23 cellular contexts compared by ENCODE assay signal in the genomic region with DNA sequence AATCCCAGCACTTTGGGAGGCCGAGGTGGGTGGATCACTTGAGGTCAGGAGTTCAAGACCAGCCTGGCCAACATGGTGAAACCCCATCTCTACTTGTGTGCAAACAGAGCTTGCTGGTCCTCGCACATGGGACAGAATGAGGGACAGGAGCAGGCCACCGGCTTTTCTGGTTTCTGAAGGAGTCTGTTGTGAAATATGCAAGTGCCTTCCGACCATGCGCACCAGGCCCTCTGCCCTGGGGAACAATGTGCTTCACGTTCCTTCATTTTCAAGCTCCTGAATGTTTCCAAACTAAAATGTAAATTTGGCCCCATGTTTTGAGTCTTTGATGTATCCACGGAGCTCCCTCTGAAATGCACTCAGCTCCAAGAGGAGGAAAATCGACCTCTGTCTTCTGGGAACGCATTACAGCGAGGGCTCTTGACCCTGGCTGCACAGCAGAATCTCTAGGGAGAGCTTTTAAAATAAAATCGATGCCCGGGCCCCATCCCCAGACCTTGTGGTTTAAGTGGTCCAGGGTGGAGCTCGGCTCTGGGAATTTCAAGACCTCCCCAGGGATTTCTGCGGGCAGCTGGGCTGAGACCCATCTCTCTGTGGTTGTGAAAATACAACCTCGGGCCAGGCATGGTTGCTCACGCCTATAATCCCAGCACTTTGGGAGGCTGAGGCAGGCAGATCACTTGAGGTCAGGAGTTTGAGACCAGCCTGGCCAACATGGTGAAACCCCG. TPM values are rescaled to one million over a fixed set of nuclear protein-coding genes. Genes with fewer than 3 reads are reported as not detected.
"Had no signal": no experiment of that assay in that cellular context is flagged by ENCODE, and none has a peak within 500 bp of the region (broad histone marks: within the 10 kb centered on the region; RNA-seq: fewer than 3 reads in every experiment).

No MANE protein-coding gene starts in this region.

- DNase-seq: activated CD4-positive, alpha-beta T cell treated with anti-CD3 and anti-CD28 coated beads, Interleukin-2, amount 50 U/mL, for 1 hour; activated CD4-positive, CD25-positive, alpha-beta regulatory T cell treated with anti-CD3 and anti-CD28 coated beads, Interleukin-2, amount 50 U/mL, for 72 hours; activated CD8-positive, alpha-beta memory T cell treated with anti-CD3 and anti-CD28 coated beads, Interleukin-2, amount 50 U/mL, for 4 hours; activated effector memory CD4-positive, alpha-beta T cell treated with Interleukin-2 at 50 U/mL for 16 hours; activated naive CD4-positive, alpha-beta T cell treated with anti-CD3 and anti-CD28 coated beads, Interleukin-2, amount 10 ng/mL, durations not matched to agents 7 days and 5 days; activated naive CD8-positive, alpha-beta T cell treated with anti-CD3 and anti-CD28 coated beads, Interleukin-2, amount 50 U/mL, for 24 hours; activated T-cell treated with anti-CD3 and anti-CD28 coated beads, Interleukin-2, amount 50 U/mL, for 48 hours; aorta; effector CD4-positive, alpha-beta T cell; gastrocnemius medialis; heart left ventricle; kidney glomerular epithelial cell; left ventricle myocardium superior; mesendoderm; right cardiac atrium; stimulated activated naive CD8-positive, alpha-beta T cell treated with anti-CD3 and anti-CD28 coated beads, Interleukin-15, Interleukin-2, amounts not matched to agents 100 U/mL and 50 U/mL, for 24 hours; transverse colon had no signal

- H3K9me3 ChIP-seq: suprapubic skin, transverse colon had no signal

- H3K27ac ChIP-seq: gastrocnemius medialis, heart left ventricle, suprapubic skin, transverse colon had no signal

- H3K4me3 ChIP-seq: gastrocnemius medialis, heart left ventricle, skin epidermis, suprapubic skin, transverse colon had no signal

- H3K4me1 ChIP-seq: gastrocnemius medialis had no signal

- ATAC-seq: activated naive CD8-positive, alpha-beta T cell treated with anti-CD3 and anti-CD28 coated beads, Interleukin-2, amount 50 U/mL, for 24 hours; gastrocnemius medialis; heart left ventricle; left ventricle myocardium superior; right cardiac atrium; stimulated activated naive CD8-positive, alpha-beta T cell treated with anti-CD3 and anti-CD28 coated beads, Interleukin-15, Interleukin-2, amounts not matched to agents 100 U/mL and 50 U/mL, for 24 hours had no signal

- H3K36me3 ChIP-seq: gastrocnemius medialis, heart left ventricle, suprapubic skin, transverse colon had no signal

RNA-seq across cellular contexts. Expression of gene ACP4, which starts 9.3 kb away (rescaled TPM):
- total RNA-seq: aorta, bronchial epithelial cell, cerebellum, gastrocnemius medialis, heart left ventricle, left ventricle myocardium superior, posterior vena cava, right cardiac atrium, transverse colon had no signal
- polyA plus RNA-seq: aorta, esophagus, heart left ventricle, right cardiac atrium had no signal

RNA-seq across cellular contexts. Expression of gene GPR32, which starts 10.7 kb away (rescaled TPM):
- total RNA-seq: aorta, bronchial epithelial cell, cerebellum, gastrocnemius medialis, heart left ventricle, left ventricle myocardium superior, posterior vena cava, right cardiac atrium, suprapubic skin, transverse colon had no signal
- polyA plus RNA-seq: aorta, esophagus, heart left ventricle, right cardiac atrium had no signal

RNA-seq across cellular contexts. Expression of gene KLK1, which starts 42.7 kb away (rescaled TPM):
- total RNA-seq: bronchial epithelial cell, cerebellum, left ventricle myocardium superior had no signal

RNA-seq across cellular contexts. Expression of gene KLK15, which starts 52.5 kb away (rescaled TPM):
- total RNA-seq: aorta, bronchial epithelial cell, cerebellum, gastrocnemius medialis, heart left ventricle, left ventricle myocardium superior, posterior vena cava, right cardiac atrium, suprapubic skin had no signal
- polyA plus RNA-seq: aorta, esophagus, heart left ventricle, right cardiac atrium had no signal
